Comparison of ENCODE assay signal across 19 cellular contexts in genomic region chr22:40502919-40503318, GRCh38.
DNase-seq lines count a peak whose midpoint lies in the region; ATAC-seq and TF ChIP-seq lines count a peak whose summit lies in the region.
"Had no signal": no experiment of that assay in that cellular context is flagged by ENCODE, and none has a peak within 500 bp of the region (broad histone marks: within the 10 kb centered on the region; RNA-seq: fewer than 3 reads in every experiment).

No MANE protein-coding gene starts in this region.

- TF ChIP-seq POLR2A in body of pancreas (IDR thresholded peaks at IDR 0.05): no peak

- no peaks in the 10 kb centered on the region for H3K4me1 ChIP-seq in thymus (ENCODE audit: control insufficient read depth, insufficient read depth, low read length)
- peaks cover 65% of the 10 kb centered on the region for H3K4me1 ChIP-seq in left ventricle myocardium inferior
- H3K4me1 ChIP-seq in body of pancreas: peaks cover 54% of the 10 kb centered on the region

- POLR2A ChIA-PET in RWPE1 (lab: Yijun Ruan, JAX; ENCODE audit: low non-redundant PET): interaction anchor here (0.6 kb wide), 1 partner anchor 13 kb away, joined by 4 read pairs; no protein-coding TSS in a partner anchor

- H3K27me3 Mint-ChIP-seq in activated naive CD8-positive, alpha-beta T cell: no peaks in the 10 kb centered on the region
- no peaks in the 10 kb centered on the region for H3K27me3 Mint-ChIP-seq in activated naive CD8-positive, alpha-beta T cell treated with anti-CD3 and anti-CD28 coated beads, Interleukin-2, amount 50 U/mL, for 24 hours
- H3K27me3 Mint-ChIP-seq in endothelial cell (ENCODE audit: unreplicated experiment): peaks cover 2% of the 10 kb centered on the region

- peaks cover 3% of the 10 kb centered on the region for H3K36me3 Mint-ChIP-seq in activated naive CD8-positive, alpha-beta T cell
- H3K36me3 Mint-ChIP-seq in activated naive CD8-positive, alpha-beta T cell treated with anti-CD3 and anti-CD28 coated beads, Interleukin-2, amount 50 U/mL, for 24 hours (ENCODE audit: low read depth): peaks cover 4% of the 10 kb centered on the region
- peaks cover 10% of the 10 kb centered on the region for H3K36me3 Mint-ChIP-seq in endothelial cell (ENCODE audit: low read depth, unreplicated experiment)

- peaks cover 11% of the 10 kb centered on the region for H3K36me3 ChIP-seq in thymus (ENCODE audit: control insufficient read depth, insufficient read depth)
- no peaks in the 10 kb centered on the region for H3K36me3 ChIP-seq in left ventricle myocardium inferior
- no peaks in the 10 kb centered on the region for H3K36me3 ChIP-seq in body of pancreas (replicated peaks in 1 of 2; ENCODE audit: insufficient read depth in 1 of 2, low read depth in 2 of 2)
- H3K36me3 ChIP-seq: heart right ventricle had no signal

- no peaks in the 10 kb centered on the region for H3K9me3 Mint-ChIP-seq in activated naive CD8-positive, alpha-beta T cell (ENCODE audit: low read depth)
- no peaks in the 10 kb centered on the region for H3K9me3 Mint-ChIP-seq in activated naive CD8-positive, alpha-beta T cell treated with anti-CD3 and anti-CD28 coated beads, Interleukin-2, amount 50 U/mL, for 24 hours
- H3K9me3 Mint-ChIP-seq in endothelial cell (ENCODE audit: unreplicated experiment): no peaks in the 10 kb centered on the region

- no peaks in the 10 kb centered on the region for H3K27me3 ChIP-seq in thymus (ENCODE audit: control insufficient read depth, insufficient read depth)
- H3K27me3 ChIP-seq in left ventricle myocardium inferior (ENCODE audit: low read depth): no peaks in the 10 kb centered on the region
- H3K27me3 ChIP-seq in body of pancreas: no peaks in the 10 kb centered on the region
- H3K27me3 ChIP-seq: heart right ventricle had no signal

- H3K27ac ChIP-seq in RWPE1 (peak overlapping the region; percentile 58), thymus (ENCODE audit: low read depth) (peak overlapping the region; percentile 25), left ventricle myocardium inferior (replicated peaks) (no peak overlapping the region), body of pancreas (no peak overlapping the region)
- H3K27ac ChIP-seq: C4-2B, epithelial cell of prostate had no signal

- TF ChIP-seq CTCF in RWPE1 (conservative IDR thresholded peaks at IDR 0.05; ENCODE audit: low read depth): no peak
- TF ChIP-seq CTCF in endothelial cell (IDR thresholded peaks at IDR 0.05; ENCODE audit: unreplicated experiment): no peak
- TF ChIP-seq CTCF in left ventricle myocardium inferior (IDR thresholded peaks at IDR 0.05; ENCODE audit: borderline replicate concordance): no peak
- no peak for TF ChIP-seq CTCF in body of pancreas (IDR thresholded peaks at IDR 0.05)

- DNase-seq in activated naive CD8-positive, alpha-beta T cell treated with anti-CD3 and anti-CD28 coated beads, Interleukin-2, amount 50 U/mL, for 24 hours: no peak
- DNase-seq in RWPE1 (ENCODE audit: low spot score): no peak
- no peak for DNase-seq in endothelial cell (ENCODE audit: low spot score)
- no peak for DNase-seq in left ventricle myocardium inferior
- no peak for DNase-seq in body of pancreas
- DNase-seq in RKO (ENCODE audit: low spot score): no peak
- DNase-seq: amygdala; heart right ventricle; left cardiac atrium; MM.1S; NCI-H1436 treated with DMSO at 0.1 percent for 48 hours; NCI-H510A; nephron progenitor cell; NK-92 treated with Interleukin-12 subunit alpha and Interleukin-12 subunit beta, amount 100 ng/mL, for 24 hours had no signal

- H3K4me3 Mint-ChIP-seq in activated naive CD8-positive, alpha-beta T cell: no peak overlapping the region
- no peak overlapping the region for H3K4me3 Mint-ChIP-seq in activated naive CD8-positive, alpha-beta T cell treated with anti-CD3 and anti-CD28 coated beads, Interleukin-2, amount 50 U/mL, for 24 hours
- peak overlapping the region; percentile 75 for H3K4me3 Mint-ChIP-seq in endothelial cell (ENCODE audit: unreplicated experiment)
- H3K4me3 Mint-ChIP-seq: nephron progenitor cell, WTC11 had no signal

- H3K9me3 ChIP-seq in thymus (ENCODE audit: control insufficient read depth): no peaks in the 10 kb centered on the region
- H3K9me3 ChIP-seq in left ventricle myocardium inferior (replicated peaks): no peaks in the 10 kb centered on the region
- H3K9me3 ChIP-seq in body of pancreas: no peaks in the 10 kb centered on the region
- H3K9me3 ChIP-seq: heart right ventricle had no signal

- WGBS in thymus: 85% methylated on average over 1 of the region's 1 CpG
- 89 to 100% methylated on average over 1 of the region's 1 CpG for WGBS in body of pancreas, 2 donors

- CTCF ChIA-PET in RWPE1 (lab: Yijun Ruan, JAX): no interaction called here

- H3K27ac Mint-ChIP-seq in activated naive CD8-positive, alpha-beta T cell: peak overlapping the region; percentile 11
- H3K27ac Mint-ChIP-seq in activated naive CD8-positive, alpha-beta T cell treated with anti-CD3 and anti-CD28 coated beads, Interleukin-2, amount 50 U/mL, for 24 hours: no peak overlapping the region
- no peak overlapping the region for H3K27ac Mint-ChIP-seq in endothelial cell (ENCODE audit: unreplicated experiment)
- H3K27ac Mint-ChIP-seq: nephron progenitor cell, WTC11 had no signal

- H3K4me1 Mint-ChIP-seq in activated naive CD8-positive, alpha-beta T cell (ENCODE audit: low read depth): peaks cover 27% of the 10 kb centered on the region
- H3K4me1 Mint-ChIP-seq in activated naive CD8-positive, alpha-beta T cell treated with anti-CD3 and anti-CD28 coated beads, Interleukin-2, amount 50 U/mL, for 24 hours: peaks cover 24% of the 10 kb centered on the region
- peaks cover 10% of the 10 kb centered on the region for H3K4me1 Mint-ChIP-seq in endothelial cell (ENCODE audit: unreplicated experiment)

- ATAC-seq in activated naive CD8-positive, alpha-beta T cell treated with anti-CD3 and anti-CD28 coated beads, Interleukin-2, amount 50 U/mL, for 24 hours: no peak
- no peak for ATAC-seq in body of pancreas
- ATAC-seq: heart right ventricle, left cardiac atrium, WTC11 had no signal

- intact Hi-C loops in left ventricle myocardium inferior (cut with micrococcal nuclease): no loop called here
- intact Hi-C loops in body of pancreas (cut with DNase I): no loop called here

- no peak overlapping the region for H3K4me3 ChIP-seq in thymus (ENCODE audit: low read length)
- no peak overlapping the region for H3K4me3 ChIP-seq in left ventricle myocardium inferior
- no peak overlapping the region for H3K4me3 ChIP-seq in body of pancreas
- H3K4me3 ChIP-seq: heart right ventricle had no signal

Comparison
In these comparisons a context has a peak if more than half of its experiments do, and no peak if none do; other contexts are left out.
1. H3K27ac ChIP-seq: peak in RWPE1 (single experiment) and thymus (single experiment); none in left ventricle myocardium inferior (single experiment) and body of pancreas (0 of 4).